ENCODE assay signal across 1 cellular context in the genomic region with DNA sequence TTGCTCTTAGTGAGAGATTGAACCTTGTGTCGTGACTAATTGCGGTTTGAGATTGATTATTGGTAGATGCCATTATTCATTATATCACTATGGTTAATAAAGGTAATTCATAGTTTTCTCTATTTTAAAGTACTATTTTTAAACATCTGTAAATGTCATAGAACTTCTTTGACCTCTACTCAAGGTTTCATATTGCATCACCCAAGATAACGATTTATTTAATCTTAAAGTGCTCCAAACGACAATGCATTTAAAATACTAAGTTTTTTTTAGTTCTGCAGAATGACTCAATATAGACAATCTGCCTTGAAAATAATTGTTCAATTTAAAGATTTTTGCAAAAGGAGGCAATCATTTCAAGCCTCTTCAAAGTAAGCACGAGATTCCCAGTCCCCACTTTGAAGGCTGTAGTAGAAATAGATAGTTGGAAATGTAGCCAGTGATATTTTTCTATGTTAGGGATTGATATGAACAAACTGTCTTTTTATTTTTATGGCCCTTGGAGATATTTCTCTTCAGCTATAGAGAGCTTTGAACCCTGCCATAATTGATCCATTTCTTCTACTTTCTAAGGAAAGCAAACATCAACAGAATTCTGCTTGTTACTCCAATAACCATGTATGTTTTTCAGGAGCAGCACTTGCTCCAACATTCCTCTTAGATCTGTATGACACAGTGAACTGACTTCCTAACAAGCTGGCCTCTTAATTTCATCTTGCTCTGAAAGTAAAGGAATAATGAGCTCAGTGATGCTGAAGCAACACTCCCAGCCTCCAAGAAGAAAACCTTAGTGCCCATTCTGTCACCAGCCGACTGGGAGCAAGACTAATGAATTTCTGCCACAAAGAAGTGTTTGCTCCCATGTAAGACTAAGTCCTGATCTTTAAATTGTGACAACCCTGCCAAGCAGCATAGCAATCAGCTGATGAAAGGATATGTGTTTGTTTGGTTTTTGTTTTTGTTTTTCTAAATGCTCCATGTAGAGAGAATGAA.
A peak's percentile ranks its signal among the peaks of the same experiment; 100 is the strongest.
TF ChIP-seq lines count a peak whose summit lies in the region.

No MANE protein-coding gene starts in this region.

TF ChIP-seq in HepG2, 621 proteins besides CTCF, POLR2A, EP300 and RAD21 (continues in another document):
- peak; percentile 45 for TF ChIP-seq ARID5B (CRISPR knock-in tag; IDR thresholded peaks at IDR 0.05)
- TF ChIP-seq TAF15 (IDR thresholded peaks at IDR 0.05; ENCODE audit: low read depth, low read length, poor library complexity, severe bottlenecking) = no peak
- no peak for TF ChIP-seq ELK4 (CRISPR knock-in tag; IDR thresholded peaks at IDR 0.05; ENCODE audit: borderline replicate concordance)
- TF ChIP-seq MYC (CRISPR knock-in tag; IDR thresholded peaks at IDR 0.05; ENCODE audit: borderline replicate concordance) = no peak
- no peak for TF ChIP-seq ZNF496 (CRISPR knock-in tag; IDR thresholded peaks at IDR 0.05; ENCODE audit: insufficient replicate concordance)
- TF ChIP-seq ZNF33A (CRISPR knock-in tag; IDR thresholded peaks at IDR 0.05; ENCODE audit: borderline replicate concordance) = no peak
- TF ChIP-seq ZNF441 (CRISPR knock-in tag; IDR thresholded peaks at IDR 0.05; ENCODE audit: borderline replicate concordance) = no peak
- no peak for TF ChIP-seq NR3C1 (CRISPR knock-in tag; IDR thresholded peaks at IDR 0.05)
- no peak for TF ChIP-seq SYNCRIP (IDR thresholded peaks at IDR 0.05; ENCODE audit: insufficient read depth, low read depth, low read length)
- no peak for TF ChIP-seq SMAD3 (CRISPR knock-in tag; IDR thresholded peaks at IDR 0.05)
- TF ChIP-seq RARA (CRISPR knock-in tag; IDR thresholded peaks at IDR 0.05) = peak; percentile 70; the same call in 1 of the 2 replicates
- TF ChIP-seq, protein P1, sequence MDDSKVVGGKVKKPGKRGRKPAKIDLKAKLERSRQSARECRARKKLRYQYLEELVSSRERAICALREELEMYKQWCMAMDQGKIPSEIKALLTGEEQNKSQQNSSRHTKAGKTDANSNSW (CRISPR knock-in tag; IDR thresholded peaks at IDR 0.05; ENCODE audit: borderline replicate concordance) = no peak
- no peak for TF ChIP-seq GFI1 (CRISPR knock-in tag; IDR thresholded peaks at IDR 0.05; ENCODE audit: borderline replicate concordance)
- TF ChIP-seq RFXAP (CRISPR knock-in tag; IDR thresholded peaks at IDR 0.05; ENCODE audit: borderline replicate concordance) = no peak
- TF ChIP-seq ZSCAN31 (CRISPR knock-in tag; IDR thresholded peaks at IDR 0.05; ENCODE audit: low read depth) = no peak
- TF ChIP-seq, protein P2, sequence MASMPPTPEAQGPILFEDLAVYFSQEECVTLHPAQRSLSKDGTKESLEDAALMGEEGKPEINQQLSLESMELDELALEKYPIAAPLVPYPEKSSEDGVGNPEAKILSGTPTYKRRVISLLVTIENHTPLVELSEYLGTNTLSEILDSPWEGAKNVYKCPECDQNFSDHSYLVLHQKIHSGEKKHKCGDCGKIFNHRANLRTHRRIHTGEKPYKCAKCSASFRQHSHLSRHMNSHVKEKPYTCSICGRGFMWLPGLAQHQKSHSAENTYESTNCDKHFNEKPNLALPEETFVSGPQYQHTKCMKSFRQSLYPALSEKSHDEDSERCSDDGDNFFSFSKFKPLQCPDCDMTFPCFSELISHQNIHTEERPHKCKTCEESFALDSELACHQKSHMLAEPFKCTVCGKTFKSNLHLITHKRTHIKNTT (CRISPR knock-in tag; IDR thresholded peaks at IDR 0.05) = no peak
- TF ChIP-seq, protein P3, sequence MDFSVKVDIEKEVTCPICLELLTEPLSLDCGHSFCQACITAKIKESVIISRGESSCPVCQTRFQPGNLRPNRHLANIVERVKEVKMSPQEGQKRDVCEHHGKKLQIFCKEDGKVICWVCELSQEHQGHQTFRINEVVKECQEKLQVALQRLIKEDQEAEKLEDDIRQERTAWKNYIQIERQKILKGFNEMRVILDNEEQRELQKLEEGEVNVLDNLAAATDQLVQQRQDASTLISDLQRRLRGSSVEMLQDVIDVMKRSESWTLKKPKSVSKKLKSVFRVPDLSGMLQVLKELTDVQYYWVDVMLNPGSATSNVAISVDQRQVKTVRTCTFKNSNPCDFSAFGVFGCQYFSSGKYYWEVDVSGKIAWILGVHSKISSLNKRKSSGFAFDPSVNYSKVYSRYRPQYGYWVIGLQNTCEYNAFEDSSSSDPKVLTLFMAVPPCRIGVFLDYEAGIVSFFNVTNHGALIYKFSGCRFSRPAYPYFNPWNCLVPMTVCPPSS (IDR thresholded peaks at IDR 0.05) = no peak
- no peak for TF ChIP-seq AKAP8 (CRISPR knock-in tag; IDR thresholded peaks at IDR 0.05)
- no peak for TF ChIP-seq ZMYM4 (CRISPR knock-in tag; IDR thresholded peaks at IDR 0.05)
- TF ChIP-seq ZFP90 (CRISPR knock-in tag; IDR thresholded peaks at IDR 0.05; ENCODE audit: borderline replicate concordance) = no peak
- no peak for TF ChIP-seq NONO (IDR thresholded peaks at IDR 0.05)
- no peak for TF ChIP-seq NONO (CRISPR knock-in tag; conservative IDR thresholded peaks at IDR 0.05)
- TF ChIP-seq SAFB2 (CRISPR knock-in tag; IDR thresholded peaks at IDR 0.05; ENCODE audit: borderline replicate concordance, low read depth) = no peak
- TF ChIP-seq MEIS2 (CRISPR knock-in tag; IDR thresholded peaks at IDR 0.05) = no peak
- TF ChIP-seq HNF4A (CRISPR knock-in tag; IDR thresholded peaks at IDR 0.05) = peak; percentile 25; the same call in 1 of the 2 replicates
- no peak for TF ChIP-seq STAT5B (CRISPR knock-in tag; IDR thresholded peaks at IDR 0.05)
- TF ChIP-seq HIVEP1 (CRISPR knock-in tag; IDR thresholded peaks at IDR 0.05) = no peak
- no peak for TF ChIP-seq ZUFSP (CRISPR knock-in tag; IDR thresholded peaks at IDR 0.05; ENCODE audit: borderline replicate concordance)
- TF ChIP-seq CREM (IDR thresholded peaks at IDR 0.05) = no peak
- no peak for TF ChIP-seq CREM (CRISPR knock-in tag; IDR thresholded peaks at IDR 0.05)
- TF ChIP-seq IRX3 (CRISPR knock-in tag; IDR thresholded peaks at IDR 0.05; ENCODE audit: borderline replicate concordance, low read depth) = no peak
- TF ChIP-seq, protein P4, sequence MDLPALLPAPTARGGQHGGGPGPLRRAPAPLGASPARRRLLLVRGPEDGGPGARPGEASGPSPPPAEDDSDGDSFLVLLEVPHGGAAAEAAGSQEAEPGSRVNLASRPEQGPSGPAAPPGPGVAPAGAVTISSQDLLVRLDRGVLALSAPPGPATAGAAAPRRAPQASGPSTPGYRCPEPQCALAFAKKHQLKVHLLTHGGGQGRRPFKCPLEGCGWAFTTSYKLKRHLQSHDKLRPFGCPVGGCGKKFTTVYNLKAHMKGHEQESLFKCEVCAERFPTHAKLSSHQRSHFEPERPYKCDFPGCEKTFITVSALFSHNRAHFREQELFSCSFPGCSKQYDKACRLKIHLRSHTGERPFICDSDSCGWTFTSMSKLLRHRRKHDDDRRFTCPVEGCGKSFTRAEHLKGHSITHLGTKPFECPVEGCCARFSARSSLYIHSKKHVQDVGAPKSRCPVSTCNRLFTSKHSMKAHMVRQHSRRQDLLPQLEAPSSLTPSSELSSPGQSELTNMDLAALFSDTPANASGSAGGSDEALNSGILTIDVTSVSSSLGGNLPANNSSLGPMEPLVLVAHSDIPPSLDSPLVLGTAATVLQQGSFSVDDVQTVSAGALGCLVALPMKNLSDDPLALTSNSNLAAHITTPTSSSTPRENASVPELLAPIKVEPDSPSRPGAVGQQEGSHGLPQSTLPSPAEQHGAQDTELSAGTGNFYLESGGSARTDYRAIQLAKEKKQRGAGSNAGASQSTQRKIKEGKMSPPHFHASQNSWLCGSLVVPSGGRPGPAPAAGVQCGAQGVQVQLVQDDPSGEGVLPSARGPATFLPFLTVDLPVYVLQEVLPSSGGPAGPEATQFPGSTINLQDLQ (CRISPR knock-in tag; IDR thresholded peaks at IDR 0.05) = no peak
- TF ChIP-seq SRY (CRISPR knock-in tag; IDR thresholded peaks at IDR 0.05) = no peak
- peak; percentile 99 for TF ChIP-seq BCL6 (CRISPR knock-in tag; IDR thresholded peaks at IDR 0.05)
- TF ChIP-seq, protein P5, sequence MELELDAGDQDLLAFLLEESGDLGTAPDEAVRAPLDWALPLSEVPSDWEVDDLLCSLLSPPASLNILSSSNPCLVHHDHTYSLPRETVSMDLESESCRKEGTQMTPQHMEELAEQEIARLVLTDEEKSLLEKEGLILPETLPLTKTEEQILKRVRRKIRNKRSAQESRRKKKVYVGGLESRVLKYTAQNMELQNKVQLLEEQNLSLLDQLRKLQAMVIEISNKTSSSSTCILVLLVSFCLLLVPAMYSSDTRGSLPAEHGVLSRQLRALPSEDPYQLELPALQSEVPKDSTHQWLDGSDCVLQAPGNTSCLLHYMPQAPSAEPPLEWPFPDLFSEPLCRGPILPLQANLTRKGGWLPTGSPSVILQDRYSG (CRISPR knock-in tag; IDR thresholded peaks at IDR 0.05) = no peak
- no peak for TF ChIP-seq ZNF382 (CRISPR knock-in tag; IDR thresholded peaks at IDR 0.05; ENCODE audit: borderline replicate concordance)
- TF ChIP-seq XBP1 (CRISPR knock-in tag; IDR thresholded peaks at IDR 0.05) = no peak
- peak; percentile 64 for TF ChIP-seq FOXK1 (CRISPR knock-in tag; IDR thresholded peaks at IDR 0.05; ENCODE audit: borderline replicate concordance, low read depth)
